In genomic region chr2:62814132-62814531, GRCh38 we compare ENCODE assay signal across 16 cellular contexts.
DNase-seq lines count a peak whose midpoint lies in the region; ATAC-seq lines count a peak whose summit lies in the region.
"Had no signal": no experiment of that assay in that cellular context is flagged by ENCODE, and none has a peak within 500 bp of the region (broad histone marks: within the 10 kb centered on the region; RNA-seq: fewer than 3 reads in every experiment).

No MANE protein-coding gene starts in this region.

- DNase-seq in AG20443 (ENCODE audit: low spot score) (peak; percentile 31), HS-5 (ENCODE audit: low read depth) (peak; percentile 65), adipocyte (ENCODE audit: low read depth) (peak; percentile 39), iris pigment epithelial cell (ENCODE audit: low read depth) (peak; percentile 84), medulla oblongata (ENCODE audit: extremely low spot score) (no peak), cerebellum (ENCODE audit: low spot score) (no peak)
- no peak for DNase-seq in NK-92 treated with Interleukin-12 subunit alpha and Interleukin-12 subunit beta, amount 100 ng/mL, for 24 hours (lab: John Stamatoyannopoulos, UW)
- DNase-seq: activated CD4-positive, alpha-beta T cell treated with anti-CD3 and anti-CD28 coated beads, Interleukin-2, amount 10 ng/mL, durations not matched to agents 7 days and 5 days; activated gamma-delta T cell; NCI-H748 treated with DMSO at 0.1 percent for 48 hours; stimulated activated CD4-positive, alpha-beta T cell treated with anti-CD3 and anti-CD28 coated beads, Interleukin-1b, Interleukin-23, amount 100 ng/mL, for 48 hours; stimulated activated naive B cell treated with anti-CD40 and anti-IgM and Interleukin-4, amounts not matched to agents 10 μg/mL and 1 μg/mL and 100 μg/mL, for 72 hours had no signal

- H3K36me3 ChIP-seq in adipocyte (ENCODE audit: control insufficient read depth, insufficient read depth, low read length, severe bottlenecking): peaks cover 3% of the 10 kb centered on the region
- H3K36me3 ChIP-seq: heart left ventricle had no signal

- ATAC-seq in GM21390 (IDR thresholded peaks at IDR 0.05; ENCODE audit: unreplicated experiment): no peak
- ATAC-seq: heart left ventricle; stimulated activated naive B cell treated with anti-CD40 and anti-IgM and Interleukin-4, amounts not matched to agents 10 μg/mL and 1 μg/mL and 100 μg/mL, for 72 hours had no signal

- no peak overlapping the region for H3K4me3 ChIP-seq in adipocyte (ENCODE audit: low read length)
- H3K4me3 ChIP-seq: coronary artery, heart left ventricle, lung had no signal

- no peaks in the 10 kb centered on the region for H3K9me3 ChIP-seq in adipocyte (ENCODE audit: control insufficient read depth, low read length)
- H3K9me3 ChIP-seq: heart left ventricle had no signal

- H3K27me3 ChIP-seq in adipocyte (replicated peaks; ENCODE audit: control insufficient read depth, insufficient read depth, low read length): no peaks in the 10 kb centered on the region
- H3K27me3 ChIP-seq: heart left ventricle had no signal

- no peak overlapping the region for H3K9ac ChIP-seq in adipocyte (ENCODE audit: low read length)

- H3K4me1 ChIP-seq in adipocyte (ENCODE audit: control insufficient read depth, insufficient read depth, low read length): peaks cover 13% of the 10 kb centered on the region

Comparison
In these comparisons a context has a peak if more than half of its experiments do, and no peak if none do; other contexts are left out.
1. DNase-seq: peak in AG20443 (single experiment), HS-5 (single experiment), adipocyte (single experiment) and iris pigment epithelial cell (single experiment); none in NK-92 treated with Interleukin-12 subunit alpha and Interleukin-12 subunit beta, amount 100 ng/mL, for 24 hours (single experiment), medulla oblongata (single experiment) and cerebellum (single experiment).